In genomic region chr2:219266232-219266631, GRCh38 we compare ENCODE assay signal across 33 cellular contexts. TPM values are rescaled to one million over a fixed set of nuclear protein-coding genes. Genes with fewer than 3 reads are reported as not detected.
"Had no signal": no experiment of that assay in that cellular context is flagged by ENCODE, and none has a peak within 500 bp of the region (broad histone marks: within the 10 kb centered on the region; RNA-seq: fewer than 3 reads in every experiment).

No MANE protein-coding gene starts in this region.

- H3K36me3 Mint-ChIP-seq: activated naive CD8-positive, alpha-beta T cell; WTC11 had no signal

- H3K27me3 ChIP-seq: ascending aorta had no signal

- H3K9ac ChIP-seq: SK-N-SH had no signal

- H3K27ac ChIP-seq: ascending aorta, cardiac muscle cell, SJSA1 had no signal

- H3K4me3 Mint-ChIP-seq: activated CD4-positive, alpha-beta T cell treated with anti-CD3 and anti-CD28 coated beads for 36 hours; activated CD4-positive, alpha-beta T cell treated with anti-CD3 and anti-CD28 coated beads, Interleukin-2, amount 10 ng/mL, durations not matched to agents 7 days and 5 days; activated CD8-positive, alpha-beta T cell treated with anti-CD3 and anti-CD28 coated beads, Interleukin-2, amount 10 ng/mL, durations not matched to agents 7 days and 5 days; activated naive CD4-positive, alpha-beta T cell treated with anti-CD3 and anti-CD28 coated beads for 36 hours; activated naive CD8-positive, alpha-beta T cell; activated T-cell treated with anti-CD3 and anti-CD28 coated beads, Interleukin-2, amount 50 U/mL, for 24 hours; T-helper 1 cell treated with Interleukin-12 subunit alpha and Interleukin-12 subunit beta and Interleukin-4 antibody, amounts not matched to agents 30 μg/mL and 1 μg/mL, for 36 hours; T-helper 2 cell treated with Interferon-gamma antibody and Interleukin-4, amounts not matched to agents 5 μg/mL and 100 μg/mL, for 36 hours; WTC11 had no signal

- H3K4me1 ChIP-seq: ascending aorta, SJSA1 had no signal

- H3K27me3 Mint-ChIP-seq: activated naive CD8-positive, alpha-beta T cell; activated T-cell treated with anti-CD3 and anti-CD28 coated beads, Interleukin-2, amount 50 U/mL, for 24 hours had no signal

- ATAC-seq: activated CD4-positive, alpha-beta T cell treated with anti-CD3 and anti-CD28 coated beads for 36 hours; activated CD4-positive, CD25-positive, alpha-beta regulatory T cell treated with anti-CD3 and anti-CD28 coated beads, Interleukin-2, amount 50 U/mL, for 24 hours; activated CD8-positive, alpha-beta T cell treated with anti-CD3 and anti-CD28 coated beads, Interleukin-2, amount 10 ng/mL, durations not matched to agents 7 days and 5 days; Panc1; WTC11 had no signal

- H3K9me3 Mint-ChIP-seq: activated CD4-positive, alpha-beta T cell treated with anti-CD3 and anti-CD28 coated beads, Interleukin-2, amount 10 ng/mL, durations not matched to agents 7 days and 5 days; activated naive CD4-positive, alpha-beta T cell treated with anti-CD3 and anti-CD28 coated beads for 36 hours; activated T-cell treated with anti-CD3 and anti-CD28 coated beads, Interleukin-2, amount 50 U/mL, for 24 hours; activated T-helper 2 cell treated with anti-CD3 and anti-CD28 coated beads, Interferon-gamma antibody, Interleukin-2, Interleukin-4, amounts not matched to agents 10 μg/mL and 5 μg/mL and 100 μg/mL, durations not matched to agents 14 hours and 24 hours and 36 hours; T-helper 1 cell treated with Interleukin-12 subunit alpha and Interleukin-12 subunit beta and Interleukin-4 antibody, amounts not matched to agents 30 μg/mL and 1 μg/mL, for 36 hours; T-helper 2 cell treated with Interferon-gamma antibody and Interleukin-4, amounts not matched to agents 5 μg/mL and 100 μg/mL, for 36 hours; WTC11 had no signal

- H3K36me3 ChIP-seq: ascending aorta, cardiac muscle cell, SJSA1 had no signal

- H3K27ac Mint-ChIP-seq: activated CD4-positive, alpha-beta T cell treated with anti-CD3 and anti-CD28 coated beads for 36 hours; activated CD4-positive, alpha-beta T cell treated with anti-CD3 and anti-CD28 coated beads, Interleukin-2, amount 10 ng/mL, durations not matched to agents 7 days and 5 days; activated CD8-positive, alpha-beta T cell treated with anti-CD3 and anti-CD28 coated beads, Interleukin-2, amount 10 ng/mL, durations not matched to agents 7 days and 5 days; activated naive CD4-positive, alpha-beta T cell treated with anti-CD3 and anti-CD28 coated beads for 36 hours; activated naive CD8-positive, alpha-beta T cell; activated T-cell treated with anti-CD3 and anti-CD28 coated beads, Interleukin-2, amount 50 U/mL, for 24 hours; activated T-helper 2 cell treated with anti-CD3 and anti-CD28 coated beads, Interferon-gamma antibody, Interleukin-2, Interleukin-4, amounts not matched to agents 10 μg/mL and 5 μg/mL and 100 μg/mL, durations not matched to agents 14 hours and 24 hours and 36 hours; T-helper 1 cell treated with Interleukin-12 subunit alpha and Interleukin-12 subunit beta and Interleukin-4 antibody, amounts not matched to agents 30 μg/mL and 1 μg/mL, for 36 hours; T-helper 2 cell treated with Interferon-gamma antibody and Interleukin-4, amounts not matched to agents 5 μg/mL and 100 μg/mL, for 36 hours; WTC11 had no signal

- H3K4me1 Mint-ChIP-seq: activated CD4-positive, alpha-beta T cell treated with anti-CD3 and anti-CD28 coated beads for 36 hours; activated CD4-positive, alpha-beta T cell treated with anti-CD3 and anti-CD28 coated beads, Interleukin-2, amount 10 ng/mL, durations not matched to agents 7 days and 5 days; WTC11 had no signal

- H3K4me2 ChIP-seq: SK-N-SH had no signal

- H3K9me3 ChIP-seq: ascending aorta, SJSA1, SK-N-SH had no signal

- H3K4me3 ChIP-seq: ascending aorta, cardiac muscle cell, SJSA1 had no signal

- DNase-seq: activated CD4-positive, alpha-beta T cell treated with anti-CD3 and anti-CD28 coated beads for 36 hours; activated CD4-positive, alpha-beta T cell treated with anti-CD3 and anti-CD28 coated beads, Interleukin-2, amount 10 ng/mL, durations not matched to agents 7 days and 5 days; activated CD4-positive, alpha-beta T cell treated with anti-CD3 and anti-CD28 coated beads, Interleukin-2, amount 50 U/mL, for 48 hours; activated CD8-positive, alpha-beta T cell treated with anti-CD3 and anti-CD28 coated beads, Interleukin-2, amount 10 ng/mL, durations not matched to agents 7 days and 5 days; activated gamma-delta T cell treated with Interleukin-2 at 50 U/mL for 16 hours; activated naive CD4-positive, alpha-beta T cell treated with anti-CD3 and anti-CD28 coated beads for 36 hours; activated T-cell treated with anti-CD3 and anti-CD28 coated beads, Interleukin-2, amount 50 U/mL, for 24 hours; amygdala; Kasumi-1; KG1; MM.1S; NCI-H1092 treated with DMSO at 0.1 percent for 48 hours; NCI-H1417; NCI-H146; NCI-H187; NCI-H2029 treated with DMSO at 0.1 percent for 48 hours; NCI-H2107; NCI-H226; NCI-H446 treated with DMSO at 0.1 percent for 48 hours; SHP77 treated with DMSO at 0.1 percent for 48 hours; SK-N-SH had no signal

RNA-seq across cellular contexts. Expression of gene TUBA4B, which starts 13.2 kb away (rescaled TPM):
- total RNA-seq: activated CD4-positive, alpha-beta T cell treated with anti-CD3 and anti-CD28 coated beads for 36 hours; activated CD4-positive, alpha-beta T cell treated with anti-CD3 and anti-CD28 coated beads, Interleukin-2, amount 10 ng/mL, durations not matched to agents 7 days and 5 days; activated CD8-positive, alpha-beta T cell treated with anti-CD3 and anti-CD28 coated beads, Interleukin-2, amount 10 ng/mL, durations not matched to agents 7 days and 5 days; activated naive CD4-positive, alpha-beta T cell treated with anti-CD3 and anti-CD28 coated beads for 36 hours; activated T-helper 2 cell treated with anti-CD3 and anti-CD28 coated beads, Interferon-gamma antibody, Interleukin-2, Interleukin-4, amounts not matched to agents 10 μg/mL and 5 μg/mL and 100 μg/mL, durations not matched to agents 14 hours and 24 hours and 36 hours; ascending aorta; cardiac muscle cell; RPMI7951; SJSA1 had no signal
- polyA plus RNA-seq: adipose tissue, cardiac muscle cell had no signal
